ENCODE assay signal across 8 cellular contexts in the genomic region with DNA sequence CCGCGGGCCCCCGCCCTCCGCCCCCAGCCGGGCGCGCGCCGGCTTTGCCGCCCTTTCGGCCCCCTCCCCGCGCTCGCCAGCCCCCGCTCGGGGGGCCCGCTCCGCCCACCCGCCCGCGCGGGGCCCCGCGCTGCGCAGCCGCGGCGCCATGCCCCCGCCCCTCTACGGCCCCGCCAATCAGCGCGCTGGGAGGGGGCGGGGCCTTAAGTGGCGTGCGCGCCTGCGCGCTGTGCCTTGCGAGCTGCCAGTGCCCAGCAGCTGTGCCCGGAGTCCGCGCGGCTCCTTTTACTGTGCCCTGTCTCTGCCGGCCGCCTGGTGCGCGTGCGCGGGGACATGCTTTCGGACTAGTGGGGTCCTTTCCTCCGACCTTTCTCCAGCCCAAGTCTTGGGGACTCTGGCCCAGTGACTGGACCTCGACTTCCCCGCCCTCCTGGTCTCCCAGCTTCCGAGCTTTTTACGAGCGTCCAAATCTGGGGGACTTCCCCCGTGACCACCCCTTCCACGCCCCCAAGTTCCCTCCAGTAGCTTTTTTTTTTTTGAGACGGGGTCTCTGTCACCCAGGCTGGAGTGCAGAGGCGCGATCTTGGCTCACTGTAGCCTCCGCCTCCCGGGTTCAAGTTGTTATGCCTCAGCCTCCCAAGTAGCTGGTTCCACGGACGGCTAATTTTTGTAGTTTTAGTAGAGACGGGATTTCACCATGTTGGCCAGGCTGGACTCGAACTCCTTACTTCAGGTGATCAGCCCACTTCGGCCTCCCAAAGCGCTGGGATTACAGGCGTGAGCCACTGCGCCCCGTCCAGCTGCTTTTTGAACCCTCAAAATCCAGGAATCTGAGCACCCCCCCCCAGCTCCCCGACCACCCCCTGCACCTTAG. TPM values are rescaled to one million over a fixed set of nuclear protein-coding genes. Genes with fewer than 3 reads are reported as not detected.
DNase-seq lines count a peak whose midpoint lies in the region; ATAC-seq and TF ChIP-seq lines count a peak whose summit lies in the region.

Gene MBD3 (minus strand): TSS at position 111 of the 874 bp plus-strand sequence. CDS start 234 bp downstream, outside the sequence.

- DNase-seq in Caki2 (ENCODE audit: low read depth), result peak; percentile 77
- DNase-seq in HuH-7 (ENCODE audit: low spot score), result peak; percentile 90
- DNase-seq in OCI-LY7 (ENCODE audit: low spot score), result peak; percentile 95
- peak; percentile 82 for DNase-seq in activated T-cell treated with anti-CD3 and anti-CD28 coated beads for 24 hours (ENCODE audit: low read depth)
- peak; percentile 66 for DNase-seq in epithelial cell of prostate (ENCODE audit: low read depth, low spot score)
- DNase-seq in mucosa of gallbladder (ENCODE audit: low spot score), result peak; percentile 93
- DNase-seq in stimulated activated CD8-positive, alpha-beta memory T cell treated with anti-CD3 and anti-CD28 coated beads, Interleukin-4, amount 100 ng/mL, for 24 hours (ENCODE audit: low read depth), result peak; percentile 81

- peaks cover 41% of the 10 kb centered on the region for H3K79me2 ChIP-seq in OCI-LY7 (ENCODE audit: insufficient read depth, low read depth, low read length)

- H3K36me3 ChIP-seq in OCI-LY7 (ENCODE audit: insufficient read depth, low read length), result peaks cover 65% of the 10 kb centered on the region

- TF ChIP-seq CTCF in OCI-LY7 (conservative IDR thresholded peaks at IDR 0.05; ENCODE audit: low read length), result no peak

- BruUV-seq in OCI-LY7 (replicated peaks; lab: Mats Ljungman, UMichigan), result no TSS peak

- POLR2A ChIA-PET in OCI-LY7 (lab: Charles Lee), result interaction anchor here (0.7 to 1.0 kb wide), 3 partner anchors 9 to 57 kb away, joined by 4 to 5 read pairs (median 5); partner anchors contain the start of gene UQCR11

- CTCF ChIA-PET in OCI-LY7 (lab: Charles Lee; ENCODE audit: unreplicated experiment), result no interaction called here

- H3K9me2 ChIP-seq in OCI-LY7 (ENCODE audit: insufficient read depth, low read length), result no peaks in the 10 kb centered on the region

- H2AFZ ChIP-seq in OCI-LY7 (ENCODE audit: low read length), result peak within 1 kb of the TSS; percentile 40; the same call in 1 of the 2 replicates

- peaks cover 23% of the 10 kb centered on the region for H3K4me1 ChIP-seq in OCI-LY7 (ENCODE audit: insufficient read depth, low read length, poor library complexity, severe bottlenecking)

- peak within 1 kb of the TSS; percentile 92 for H3K27ac ChIP-seq in OCI-LY7 (ENCODE audit: low read depth, low read length, poor library complexity, severe bottlenecking)
- peak within 1 kb of the TSS; percentile 92 for H3K27ac ChIP-seq in epithelial cell of prostate

- H4K20me1 ChIP-seq in OCI-LY7 (ENCODE audit: insufficient read depth, low read length), result no peaks in the 10 kb centered on the region; the same call in 1 of the 2 replicates

- in situ Hi-C loops in Caki2 (cut with HindIII; ENCODE audit: low pct_unique_long_range_greater_than_20kb, low sequenced_read_pairs), result no loop called here

- intact Hi-C loops in OCI-LY7 (cut with micrococcal nuclease; ENCODE audit: unreplicated experiment), result loop anchor here (5.0 kb wide), 1 partner anchor 74 kb away; no protein-coding TSS in a partner anchor

- H3K4me2 ChIP-seq in OCI-LY7 (ENCODE audit: low read length), result peak within 1 kb of the TSS; percentile 100

- peak within 1 kb of the TSS; percentile 100 for H3K4me3 ChIP-seq in OCI-LY7 (ENCODE audit: low read depth, low read length, poor library complexity, severe bottlenecking)

- H3K9me3 ChIP-seq in OCI-LY7 (ENCODE audit: low read length), result no peaks in the 10 kb centered on the region

- peak; percentile 50 for ATAC-seq in GM21447 (IDR thresholded peaks at IDR 0.05; ENCODE audit: unreplicated experiment)

RNA-seq across cellular contexts. Expression of gene MBD3, which starts in this region (rescaled TPM):
- 65.2 and 100 TPM in 2 replicates for total RNA-seq in Caki2 (2014; rRNA removed; shearing (Covaris generic); ENCODE audit: low replicate concordance)
- 147 and 172 TPM in 2 replicates for total RNA-seq in OCI-LY7 (2014; rRNA removed; shearing (Covaris generic))
- total RNA-seq in OCI-LY7 (2022) (168 TPM in 2 replicates), mucosa of gallbladder (82.8 TPM)

Comparison
In these comparisons a context has a peak if more than half of its experiments do, and no peak if none do; other contexts are left out.
1. Peak in every context shown above with its lines: DNase-seq, ATAC-seq, H3K4me3 ChIP-seq and H3K27ac ChIP-seq.